In the genomic region with DNA sequence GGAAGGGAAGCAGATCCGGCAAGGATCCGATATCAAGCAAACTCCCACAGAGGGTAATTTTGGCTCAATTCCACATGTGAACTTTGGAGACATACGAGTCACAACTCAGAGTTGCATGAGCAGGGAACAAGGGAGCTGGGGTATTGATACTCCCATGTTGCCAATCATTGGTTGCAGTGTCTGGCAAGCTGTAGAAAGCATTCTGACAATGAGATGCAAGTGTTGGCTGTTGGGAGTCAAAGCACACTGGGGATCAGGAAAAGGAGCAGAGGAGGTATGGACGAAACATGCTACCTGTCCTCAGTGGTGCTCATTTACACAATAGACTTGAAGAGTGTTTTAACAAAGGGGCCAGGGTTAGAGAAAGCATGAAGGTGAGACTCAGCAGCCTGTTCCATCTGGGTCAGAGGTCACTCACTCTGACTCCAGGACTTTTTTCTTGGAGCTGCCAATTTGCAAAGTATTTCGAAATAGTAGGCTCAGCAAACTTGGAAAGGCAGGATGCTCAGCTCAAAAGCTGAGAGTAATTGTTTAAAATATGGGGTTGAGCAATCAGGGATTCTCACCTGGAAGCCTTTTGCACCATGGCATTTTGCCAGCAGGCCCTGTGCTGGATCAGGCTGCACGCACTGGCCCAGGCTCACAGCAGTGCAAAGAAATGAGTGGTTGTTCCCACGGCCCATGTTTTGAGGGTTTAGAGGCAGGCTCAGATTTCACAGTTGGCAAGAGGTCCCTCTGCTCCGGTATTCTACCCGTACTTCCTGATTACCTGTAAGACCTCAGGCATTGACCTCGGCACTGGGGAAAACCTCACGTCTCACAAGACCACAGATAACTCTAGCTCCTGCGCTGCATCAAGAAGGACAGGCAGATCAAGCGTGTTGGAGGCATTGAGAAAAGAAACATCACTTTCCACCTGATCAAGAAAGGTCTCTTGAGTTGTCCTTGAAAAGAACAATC, we compare ENCODE assay signal across 1 cellular context.
TF ChIP-seq lines count a peak whose summit lies in the region.

No MANE protein-coding gene starts in this region.

TF ChIP-seq in HepG2, 621 proteins besides CTCF, POLR2A, EP300 and RAD21 (continued from another document and continues in another):
- TF ChIP-seq, protein P1, sequence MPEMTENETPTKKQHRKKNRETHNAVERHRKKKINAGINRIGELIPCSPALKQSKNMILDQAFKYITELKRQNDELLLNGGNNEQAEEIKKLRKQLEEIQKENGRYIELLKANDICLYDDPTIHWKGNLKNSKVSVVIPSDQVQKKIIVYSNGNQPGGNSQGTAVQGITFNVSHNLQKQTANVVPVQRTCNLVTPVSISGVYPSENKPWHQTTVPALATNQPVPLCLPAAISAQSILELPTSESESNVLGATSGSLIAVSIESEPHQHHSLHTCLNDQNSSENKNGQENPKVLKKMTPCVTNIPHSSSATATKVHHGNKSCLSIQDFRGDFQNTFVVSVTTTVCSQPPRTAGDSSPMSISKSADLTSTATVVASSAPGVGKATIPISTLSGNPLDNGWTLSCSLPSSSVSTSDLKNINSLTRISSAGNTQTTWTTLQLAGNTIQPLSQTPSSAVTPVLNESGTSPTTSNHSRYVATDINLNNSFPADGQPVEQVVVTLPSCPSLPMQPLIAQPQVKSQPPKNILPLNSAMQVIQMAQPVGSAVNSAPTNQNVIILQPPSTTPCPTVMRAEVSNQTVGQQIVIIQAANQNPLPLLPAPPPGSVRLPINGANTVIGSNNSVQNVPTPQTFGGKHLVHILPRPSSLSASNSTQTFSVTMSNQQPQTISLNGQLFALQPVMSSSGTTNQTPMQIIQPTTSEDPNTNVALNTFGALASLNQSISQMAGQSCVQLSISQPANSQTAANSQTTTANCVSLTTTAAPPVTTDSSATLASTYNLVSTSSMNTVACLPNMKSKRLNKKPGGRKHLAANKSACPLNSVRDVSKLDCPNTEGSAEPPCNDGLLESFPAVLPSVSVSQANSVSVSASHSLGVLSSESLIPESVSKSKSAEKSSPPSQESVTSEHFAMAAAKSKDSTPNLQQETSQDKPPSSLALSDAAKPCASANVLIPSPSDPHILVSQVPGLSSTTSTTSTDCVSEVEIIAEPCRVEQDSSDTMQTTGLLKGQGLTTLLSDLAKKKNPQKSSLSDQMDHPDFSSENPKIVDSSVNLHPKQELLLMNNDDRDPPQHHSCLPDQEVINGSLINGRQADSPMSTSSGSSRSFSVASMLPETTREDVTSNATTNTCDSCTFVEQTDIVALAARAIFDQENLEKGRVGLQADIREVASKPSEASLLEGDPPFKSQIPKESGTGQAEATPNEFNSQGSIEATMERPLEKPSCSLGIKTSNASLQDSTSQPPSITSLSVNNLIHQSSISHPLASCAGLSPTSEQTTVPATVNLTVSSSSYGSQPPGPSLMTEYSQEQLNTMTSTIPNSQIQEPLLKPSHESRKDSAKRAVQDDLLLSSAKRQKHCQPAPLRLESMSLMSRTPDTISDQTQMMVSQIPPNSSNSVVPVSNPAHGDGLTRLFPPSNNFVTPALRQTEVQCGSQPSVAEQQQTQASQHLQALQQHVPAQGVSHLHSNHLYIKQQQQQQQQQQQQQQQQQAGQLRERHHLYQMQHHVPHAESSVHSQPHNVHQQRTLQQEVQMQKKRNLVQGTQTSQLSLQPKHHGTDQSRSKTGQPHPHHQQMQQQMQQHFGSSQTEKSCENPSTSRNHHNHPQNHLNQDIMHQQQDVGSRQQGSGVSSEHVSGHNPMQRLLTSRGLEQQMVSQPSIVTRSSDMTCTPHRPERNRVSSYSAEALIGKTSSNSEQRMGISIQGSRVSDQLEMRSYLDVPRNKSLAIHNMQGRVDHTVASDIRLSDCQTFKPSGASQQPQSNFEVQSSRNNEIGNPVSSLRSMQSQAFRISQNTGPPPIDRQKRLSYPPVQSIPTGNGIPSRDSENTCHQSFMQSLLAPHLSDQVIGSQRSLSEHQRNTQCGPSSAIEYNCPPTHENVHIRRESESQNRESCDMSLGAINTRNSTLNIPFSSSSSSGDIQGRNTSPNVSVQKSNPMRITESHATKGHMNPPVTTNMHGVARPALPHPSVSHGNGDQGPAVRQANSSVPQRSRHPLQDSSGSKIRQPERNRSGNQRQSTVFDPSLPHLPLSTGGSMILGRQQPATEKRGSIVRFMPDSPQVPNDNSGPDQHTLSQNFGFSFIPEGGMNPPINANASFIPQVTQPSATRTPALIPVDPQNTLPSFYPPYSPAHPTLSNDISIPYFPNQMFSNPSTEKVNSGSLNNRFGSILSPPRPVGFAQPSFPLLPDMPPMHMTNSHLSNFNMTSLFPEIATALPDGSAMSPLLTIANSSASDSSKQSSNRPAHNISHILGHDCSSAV (CRISPR knock-in tag; IDR thresholded peaks at IDR 0.05; ENCODE audit: borderline replicate concordance) = no peak
- TF ChIP-seq ZNF44 (CRISPR knock-in tag; IDR thresholded peaks at IDR 0.05) (0 out of 2 replicates have a peak, but pooled peaks have one; percentile 45), CEBPG (CRISPR knock-in tag; IDR thresholded peaks at IDR 0.05) (peak; percentile 99), BRCA1 (CRISPR knock-in tag; IDR thresholded peaks at IDR 0.05) (0 out of 2 replicates have a peak, but pooled peaks have one; percentile 75), IKZF1 (IDR thresholded peaks at IDR 0.05) (no peak), POLR2AphosphoS2 (IDR thresholded peaks at IDR 0.05; ENCODE audit: low read depth, low read length) (no peak), ZNF780A (CRISPR knock-in tag; IDR thresholded peaks at IDR 0.05) (no peak), ZNF441 (CRISPR knock-in tag; IDR thresholded peaks at IDR 0.05; ENCODE audit: borderline replicate concordance) (no peak; the same call in 1 of the 2 replicates), CAMTA2 (CRISPR knock-in tag; IDR thresholded peaks at IDR 0.05; ENCODE audit: borderline replicate concordance) (no peak), ATF3 (CRISPR knock-in tag; IDR thresholded peaks at IDR 0.05) (peak; percentile 69), NCOA1 (CRISPR knock-in tag; IDR thresholded peaks at IDR 0.05) (peak; percentile 74; the same call in 1 of the 2 replicates), ZNF564 (CRISPR knock-in tag; IDR thresholded peaks at IDR 0.05) (peak; percentile 89; the same call in 1 of the 2 replicates), ZNF329 (CRISPR knock-in tag; IDR thresholded peaks at IDR 0.05; ENCODE audit: low read depth) (peak; percentile 69; the same call in 1 of the 2 replicates), FOXO4 (CRISPR knock-in tag; conservative IDR thresholded peaks at IDR 0.05) (peak; percentile 96), STAT5B (CRISPR knock-in tag; IDR thresholded peaks at IDR 0.05) (no peak), ZNF749 (CRISPR knock-in tag; IDR thresholded peaks at IDR 0.05; ENCODE audit: borderline replicate concordance) (no peak; the same call in 1 of the 2 replicates), ZKSCAN5 (CRISPR knock-in tag; IDR thresholded peaks at IDR 0.05) (no peak), RCOR2 (CRISPR knock-in tag; IDR thresholded peaks at IDR 0.05) (peak; percentile 99), ZNF775 (CRISPR knock-in tag; IDR thresholded peaks at IDR 0.05; ENCODE audit: borderline replicate concordance) (0 out of 2 replicates have a peak, but pooled peaks have one; percentile 82), ZMYM2 (CRISPR knock-in tag; IDR thresholded peaks at IDR 0.05) (peak; percentile 95), SIN3A (IDR thresholded peaks at IDR 0.05; ENCODE audit: borderline replicate concordance, low read depth, low read length) (no peak), ZNF790 (CRISPR knock-in tag; IDR thresholded peaks at IDR 0.05; ENCODE audit: borderline replicate concordance) (no peak), HBP1 (CRISPR knock-in tag; IDR thresholded peaks at IDR 0.05; ENCODE audit: low read depth) (0 out of 2 replicates have a peak, but pooled peaks have one; percentile 22), KDM4B (CRISPR knock-in tag; IDR thresholded peaks at IDR 0.05) (peak; percentile 88), ZNF382 (CRISPR knock-in tag; IDR thresholded peaks at IDR 0.05; ENCODE audit: borderline replicate concordance) (no peak), HNRNPL (IDR thresholded peaks at IDR 0.05; ENCODE audit: low read depth, low read length) (0 out of 2 replicates have a peak, but pooled peaks have one; percentile 34), MBD4 (IDR thresholded peaks at IDR 0.05; ENCODE audit: borderline replicate concordance, low read length) (peak; percentile 96), ZNF570 (CRISPR knock-in tag; IDR thresholded peaks at IDR 0.05; ENCODE audit: borderline replicate concordance) (0 out of 2 replicates have a peak, but pooled peaks have one; percentile 55), KDM3A (CRISPR knock-in tag; IDR thresholded peaks at IDR 0.05; ENCODE audit: low read depth) (peak; percentile 78; the same call in 1 of the 2 replicates), ZBTB7A (CRISPR knock-in tag; IDR thresholded peaks at IDR 0.05) (peak; percentile 38; the same call in 1 of the 2 replicates), MAFK (conservative IDR thresholded peaks at IDR 0.05 in 1 of 2, IDR thresholded peaks at IDR 0.05 in 1 of 2; ENCODE audit: low read length in 2 of 2) (0 out of 4 replicates have a peak, but pooled peaks of 1 of the 2 experiments have one; percentile 11), REXO4 (CRISPR knock-in tag; IDR thresholded peaks at IDR 0.05; ENCODE audit: borderline replicate concordance) (no peak), ZIK1 (CRISPR knock-in tag; IDR thresholded peaks at IDR 0.05; ENCODE audit: borderline replicate concordance, low read depth) (peak; percentile 49; the same call in 1 of the 2 replicates), ATF7 (IDR thresholded peaks at IDR 0.05) (no peak), ATF7 (CRISPR knock-in tag; IDR thresholded peaks at IDR 0.05) (peak; percentile 84; the same call in 1 of the 2 replicates), FOXP1 (IDR thresholded peaks at IDR 0.05) (no peak), FOXP1 (CRISPR knock-in tag; IDR thresholded peaks at IDR 0.05) (peak; percentile 64; the same call in 1 of the 2 replicates), ZSCAN29 (CRISPR knock-in tag; conservative IDR thresholded peaks at IDR 0.05) (peak; percentile 81), ZNF639 (CRISPR knock-in tag; conservative IDR thresholded peaks at IDR 0.05) (no peak; the same call in 1 of the 2 replicates)
- TF ChIP-seq, protein P2, sequence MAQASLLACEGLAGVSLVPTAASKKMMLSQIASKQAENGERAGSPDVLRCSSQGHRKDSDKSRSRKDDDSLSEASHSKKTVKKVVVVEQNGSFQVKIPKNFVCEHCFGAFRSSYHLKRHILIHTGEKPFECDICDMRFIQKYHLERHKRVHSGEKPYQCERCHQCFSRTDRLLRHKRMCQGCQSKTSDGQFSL (CRISPR knock-in tag; IDR thresholded peaks at IDR 0.05) = 0 out of 2 replicates have a peak, but pooled peaks have one; percentile 51
- TF ChIP-seq, protein P3, sequence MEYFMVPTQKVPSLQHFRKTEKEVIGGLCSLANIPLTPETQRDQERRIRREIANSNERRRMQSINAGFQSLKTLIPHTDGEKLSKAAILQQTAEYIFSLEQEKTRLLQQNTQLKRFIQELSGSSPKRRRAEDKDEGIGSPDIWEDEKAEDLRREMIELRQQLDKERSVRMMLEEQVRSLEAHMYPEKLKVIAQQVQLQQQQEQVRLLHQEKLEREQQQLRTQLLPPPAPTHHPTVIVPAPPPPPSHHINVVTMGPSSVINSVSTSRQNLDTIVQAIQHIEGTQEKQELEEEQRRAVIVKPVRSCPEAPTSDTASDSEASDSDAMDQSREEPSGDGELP (IDR thresholded peaks at IDR 0.05; ENCODE audit: borderline replicate concordance, low read depth) = peak; percentile 96
- TF ChIP-seq, protein P4, sequence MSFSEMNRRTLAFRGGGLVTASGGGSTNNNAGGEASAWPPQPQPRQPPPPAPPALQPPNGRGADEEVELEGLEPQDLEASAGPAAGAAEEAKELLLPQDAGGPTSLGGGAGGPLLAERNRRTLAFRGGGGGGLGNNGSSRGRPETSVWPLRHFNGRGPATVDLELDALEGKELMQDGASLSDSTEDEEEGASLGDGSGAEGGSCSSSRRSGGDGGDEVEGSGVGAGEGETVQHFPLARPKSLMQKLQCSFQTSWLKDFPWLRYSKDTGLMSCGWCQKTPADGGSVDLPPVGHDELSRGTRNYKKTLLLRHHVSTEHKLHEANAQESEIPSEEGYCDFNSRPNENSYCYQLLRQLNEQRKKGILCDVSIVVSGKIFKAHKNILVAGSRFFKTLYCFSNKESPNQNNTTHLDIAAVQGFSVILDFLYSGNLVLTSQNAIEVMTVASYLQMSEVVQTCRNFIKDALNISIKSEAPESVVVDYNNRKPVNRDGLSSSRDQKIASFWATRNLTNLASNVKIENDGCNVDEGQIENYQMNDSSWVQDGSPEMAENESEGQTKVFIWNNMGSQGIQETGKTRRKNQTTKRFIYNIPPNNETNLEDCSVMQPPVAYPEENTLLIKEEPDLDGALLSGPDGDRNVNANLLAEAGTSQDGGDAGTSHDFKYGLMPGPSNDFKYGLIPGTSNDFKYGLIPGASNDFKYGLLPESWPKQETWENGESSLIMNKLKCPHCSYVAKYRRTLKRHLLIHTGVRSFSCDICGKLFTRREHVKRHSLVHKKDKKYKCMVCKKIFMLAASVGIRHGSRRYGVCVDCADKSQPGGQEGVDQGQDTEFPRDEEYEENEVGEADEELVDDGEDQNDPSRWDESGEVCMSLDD (CRISPR knock-in tag; IDR thresholded peaks at IDR 0.05; ENCODE audit: borderline replicate concordance) = peak; percentile 44; the same call in 1 of the 2 replicates
